9 cellular contexts compared by ENCODE assay signal in the genomic region with DNA sequence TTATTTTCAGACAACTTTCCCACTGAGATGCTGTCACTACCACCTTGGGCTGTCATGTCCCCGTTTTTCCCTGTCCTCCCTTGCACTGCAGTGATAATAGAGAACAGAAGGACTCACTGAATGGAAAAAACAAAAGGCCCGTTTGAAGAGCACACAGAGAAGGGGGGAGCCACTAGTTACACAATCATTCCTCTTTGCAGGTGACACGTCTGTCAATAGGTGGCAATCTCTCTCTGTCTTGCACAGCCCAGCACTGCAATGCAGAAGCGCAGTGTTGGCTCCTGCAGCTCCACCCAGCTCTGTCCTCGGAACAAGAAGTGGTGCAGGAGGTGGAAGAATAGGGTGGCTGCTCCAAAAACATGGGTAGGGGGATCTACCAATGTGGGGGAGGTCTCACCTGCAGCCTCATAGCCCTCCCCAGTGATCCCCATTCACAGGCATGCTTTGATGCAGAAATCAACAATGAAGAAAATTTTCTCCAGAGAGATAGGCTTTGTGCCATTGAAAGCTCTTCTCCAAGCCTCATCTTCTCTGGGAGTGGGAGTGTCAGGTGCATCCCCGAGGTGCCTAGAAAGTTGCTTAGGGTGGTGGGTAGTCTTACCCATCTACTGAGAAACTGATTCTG. TPM values are rescaled to one million over a fixed set of nuclear protein-coding genes. Genes with fewer than 3 reads are reported as not detected.
DNase-seq lines count a peak whose midpoint lies in the region; ATAC-seq, FAIRE-seq and TF ChIP-seq lines count a peak whose summit lies in the region.
"Had no signal": no experiment of that assay in that cellular context is flagged by ENCODE, and none has a peak within 500 bp of the region (broad histone marks: within the 10 kb centered on the region; RNA-seq: fewer than 3 reads in every experiment).

No MANE protein-coding gene starts in this region.

- H3F3A ChIP-seq in MM.1S (ENCODE audit: insufficient read depth, low read length), result no peaks in the 10 kb centered on the region

- H3K18ac ChIP-seq in H1 (ENCODE audit: extremely low read depth, low read length), result no peak overlapping the region

- H2BK15ac ChIP-seq in H1 (ENCODE audit: low read length), result no peak overlapping the region

- no peaks in the 10 kb centered on the region for H3K36me3 ChIP-seq in MM.1S (replicated peaks; ENCODE audit: insufficient read depth, low read length)
- peaks cover 12% of the 10 kb centered on the region for H3K36me3 ChIP-seq in RWPE2 (ENCODE audit: low read depth)
- peaks cover 4 to 15% (median 10%) of the 10 kb centered on the region in 4 experiments; a peak in 7 of 8 replicates for H3K36me3 ChIP-seq in H1 (ENCODE audit: control insufficient read depth in 2 of 4, insufficient read depth in 4 of 4, low read length in 3 of 4)

- H3K56ac ChIP-seq in H1 (replicated peaks; ENCODE audit: insufficient read length, low read depth, low read length), result no peak overlapping the region

- H2BK12ac ChIP-seq in H1 (ENCODE audit: low read depth, low read length), result no peak overlapping the region

- no peak overlapping the region for H2BK120ac ChIP-seq in H1 (replicated peaks; ENCODE audit: low read depth, low read length)

- no peak overlapping the region for H2AK5ac ChIP-seq in H1 (ENCODE audit: low read depth, low read length)

- H3K79me2 ChIP-seq in MM.1S (ENCODE audit: low read length) (no peaks in the 10 kb centered on the region), H1 (ENCODE audit: control insufficient read depth in 1 of 2, insufficient read depth in 2 of 2, low read length in 2 of 2) (peaks cover 0 to 17% of the 10 kb centered on the region in 2 experiments; a peak in 2 of 4 replicates)

- no peak overlapping the region for H3K23ac ChIP-seq in H1 (ENCODE audit: insufficient read length)

- H3K9ac ChIP-seq in MM.1S (ENCODE audit: low read length) (no peak overlapping the region), H1 (replicated peaks in 1 of 4; ENCODE audit: extremely low read depth in 1 of 4, low read depth in 3 of 4, low read length in 3 of 4) (no peak overlapping the region)

- H3K23me2 ChIP-seq in H1 (ENCODE audit: low read depth, low read length), result no peaks in the 10 kb centered on the region

- H3K4me2 ChIP-seq in MM.1S (ENCODE audit: low read depth, low read length) (peak overlapping the region; percentile 46; the same call in 1 of the 2 replicates), H1 (ENCODE audit: insufficient read depth in 1 of 2, low read depth in 2 of 2, low read length in 2 of 2) (no peak overlapping the region)

- H4K5ac ChIP-seq in H1 (ENCODE audit: insufficient read length, low read depth, low read length), result no peak overlapping the region

- POLR2A ChIA-PET in HEK293T (lab: Yijun Ruan, JAX), result interaction anchor here (2.1 to 3.5 kb wide), 3 partner anchors 30 to 140 kb away, joined by 7 to 23 read pairs (median 10); a partner anchor contains a TSS
- POLR2A ChIA-PET in H1 (lab: Charles Lee; ENCODE audit: partially characterized antibody), result interaction anchor here (0.7 to 21.2 kb wide), 6 partner anchors 11 to 177 kb away, joined by 3 to 299 read pairs (median 4); a partner anchor contains a TSS

- H4K20me1 ChIP-seq in MM.1S (ENCODE audit: insufficient read depth, low read length), result no peaks in the 10 kb centered on the region
- H4K20me1 ChIP-seq in H1 (replicated peaks in 1 of 2; ENCODE audit: control insufficient read depth in 1 of 2, insufficient read depth in 2 of 2, low read length in 2 of 2), result peaks cover 2 to 8% of the 10 kb centered on the region in 2 experiments

- peak; percentile 69 for ATAC-seq in RWPE2 (ENCODE audit: low read depth)

- TF ChIP-seq EP300 in H1 (IDR thresholded peaks at IDR 0.05; ENCODE audit: borderline replicate concordance in 1 of 2, low read depth in 2 of 2, low read length in 2 of 2), result no peak

- H3K14ac ChIP-seq in H1 (ENCODE audit: insufficient read length), result no peak overlapping the region

- no peak overlapping the region for H2BK5ac ChIP-seq in H1 (ENCODE audit: low read depth, low read length)

- TF ChIP-seq RAD21 in H1 (IDR thresholded peaks at IDR 0.05 in 1 of 2, conservative IDR thresholded peaks at IDR 0.05 in 1 of 2; ENCODE audit: low read depth in 2 of 2, low read length in 2 of 2), result peak; percentile 86 to 87

- no peak overlapping the region for H4K91ac ChIP-seq in H1 (replicated peaks; ENCODE audit: insufficient read length, low read length)

- H3K79me1 ChIP-seq in H1 (ENCODE audit: low read depth, low read length), result 0 out of 2 replicates have a peak, but pooled peaks cover 3% of the 10 kb centered on the region

- H3K9me3 ChIP-seq in MM.1S (replicated peaks; ENCODE audit: insufficient read depth, low read length), result no peaks in the 10 kb centered on the region
- H3K9me3 ChIP-seq in RWPE2 (ENCODE audit: severe bottlenecking), result no peaks in the 10 kb centered on the region
- H3K9me3 ChIP-seq in H1 (ENCODE audit: insufficient read depth in 2 of 2, low read depth in 1 of 2, low read length in 1 of 2), result no peaks in the 10 kb centered on the region

- no peaks in the 10 kb centered on the region for H3K9me2 ChIP-seq in MM.1S (replicated peaks; ENCODE audit: insufficient read depth, low read length)

- peak; percentile 84 for TF ChIP-seq CTCF in MM.1S (IDR thresholded peaks at IDR 0.05; ENCODE audit: low read length)
- TF ChIP-seq CTCF in RWPE2 (IDR thresholded peaks at IDR 0.05; ENCODE audit: poor library complexity, severe bottlenecking), result peak; percentile 77
- TF ChIP-seq CTCF in H1 (IDR thresholded peaks at IDR 0.05; ENCODE audit: control extremely low read depth in 1 of 3, insufficient read depth in 1 of 3, low read depth in 1 of 3, low read length in 3 of 3), result peak; percentile 44 to 74 (median 72)

- TF ChIP-seq POLR2A in H1 (IDR thresholded peaks at IDR 0.05; ENCODE audit: control extremely low read depth in 1 of 2, low read depth in 2 of 2, low read length in 2 of 2), result 0 out of 3 replicates have a peak, but pooled peaks of 1 of the 2 experiments have one; percentile 12

- 45% methylated on average over 6 of the region's 6 CpGs; no CpG with 5 or more reads in 1 of the 2 experiments for WGBS in H1 (ENCODE audit: extremely low coverage in 1 of 2, insufficient coverage in 1 of 2, insufficient read length in 1 of 2, insufficient replicate concordance in 2 of 2, low coverage in 1 of 2, low lambda C conversion rate in 2 of 2, missing lambda C conversion rate in 1 of 2), 2 experiments

- FAIRE-seq in H1 (lab: Jason Lieb, UNC), result peak; percentile 60
- FAIRE-seq: endometrium had no signal

- H3K4me3 ChIP-seq in MM.1S (ENCODE audit: low read length) (no peak overlapping the region), RWPE2 (ENCODE audit: severe bottlenecking) (no peak overlapping the region), H1 (ENCODE audit: extremely low read depth in 1 of 4, insufficient read depth in 2 of 4, low read depth in 3 of 4, low read length in 4 of 4) (no peak overlapping the region)

- H3K27ac ChIP-seq in MM.1S (ENCODE audit: low read length) (no peak overlapping the region), RWPE2 (ENCODE audit: poor library complexity, severe bottlenecking) (no peak overlapping the region), H1 (ENCODE audit: low read depth, low read length) (no peak overlapping the region)

- H3K4me1 ChIP-seq in MM.1S (ENCODE audit: low read length) (peaks cover 16% of the 10 kb centered on the region), RWPE2 (ENCODE audit: insufficient read depth, poor library complexity, severe bottlenecking) (peaks cover 7% of the 10 kb centered on the region), H1 (replicated peaks in 1 of 4; ENCODE audit: control insufficient read depth in 3 of 4, insufficient read depth in 4 of 4, low read length in 3 of 4) (peaks cover 0 to 13% (median 9%) of the 10 kb centered on the region in 4 experiments; a peak in 6 of 7 replicates)

- no peak overlapping the region for H2BK20ac ChIP-seq in H1 (ENCODE audit: low read length)

- H4K8ac ChIP-seq in H1 (ENCODE audit: extremely low read depth, insufficient read depth, low read length), result no peak overlapping the region

- DNase-seq in activated CD4-positive, alpha-beta T cell treated with anti-CD3 and anti-CD28 coated beads for 48 hours, result peak; percentile 20
- DNase-seq in activated CD4-positive, alpha-beta T cell treated with anti-CD3 and anti-CD28 coated beads for 1 hour, result no peak
- DNase-seq in HEK293T (ENCODE audit: extremely low spot score) (peak; percentile 53), MM.1S (peak; percentile 72), RWPE2 (ENCODE audit: low spot score) (no peak), H1 (ENCODE audit: low read depth in 1 of 2, low spot score in 2 of 2) (no peak), midbrain (lab: John Stamatoyannopoulos, UW) (peak; percentile 63), CD1c-positive myeloid dendritic cell (ENCODE audit: extremely low spot score) (no peak)

- H3K27me3 ChIP-seq in MM.1S (replicated peaks; ENCODE audit: insufficient read depth, low read length), result no peaks in the 10 kb centered on the region
- no peaks in the 10 kb centered on the region for H3K27me3 ChIP-seq in RWPE2 (ENCODE audit: insufficient read depth, poor library complexity, severe bottlenecking)
- no peaks in the 10 kb centered on the region for H3K27me3 ChIP-seq in H1 (replicated peaks in 1 of 4; ENCODE audit: control insufficient read depth in 3 of 4, extremely low read depth in 1 of 4, insufficient read depth in 3 of 4, low read length in 3 of 4)

- CTCF ChIA-PET in HEK293T (lab: Yijun Ruan, JAX) (interaction anchor here (0.6 to 4.3 kb wide), 7 partner anchors 110 to 323 kb away, joined by 3 to 58 read pairs (median 17); a partner anchor contains a TSS), H1 (lab: Charles Lee; ENCODE audit: partially characterized antibody) (interaction anchor here (0.6 to 23.6 kb wide), 29 partner anchors 8 to 526 kb away, joined by 3 to 294 read pairs (median 8); a partner anchor contains a TSS)

- H2AFZ ChIP-seq in MM.1S (ENCODE audit: low read length), result peak overlapping the region; percentile 56; the same call in 1 of the 2 replicates
- H2AFZ ChIP-seq in H1 (ENCODE audit: low read length), result no peak overlapping the region

- H3K4ac ChIP-seq in H1 (replicated peaks; ENCODE audit: insufficient read length, low read depth, low read length), result no peak overlapping the region

TF ChIP-seq in HEK293T, 16 proteins besides CTCF, POLR2A, EP300 and RAD21 (continues in another document):
- TF ChIP-seq ELF4 (IDR thresholded peaks at IDR 0.05) (no peak), FOXK2 (IDR thresholded peaks at IDR 0.05) (no peak)

RNA-seq across cellular contexts. Expression of a gene that starts 31.8 kb away (rescaled TPM):
- total RNA-seq in H1 (2021; fragmentation: NEBNext Ultra II Directional; extraction: Animal tissue kit (Norgen Biotek cat#: 25700)), result 502 and 516 TPM in 2 replicates
- polyA plus RNA-seq in H1 (2011; rRNA removed), result 158 and 168 TPM in 2 replicates
- polyA plus RNA-seq in H1 (2011; cell fraction: cytosol; rRNA removed), result 238 TPM
- 366 TPM for polyA plus RNA-seq in H1 (2011; cell fraction: nucleus; rRNA removed)
- 322 to 479 TPM (median 419 TPM) in 4 replicates for polyA plus RNA-seq in H1 (2012, experiment 1 of 2)
- 22.7 TPM for polyA plus RNA-seq in H1 (2012, experiment 2 of 2)
- 296 TPM for polyA plus RNA-seq in H1 (2013, experiment 1 of 2)
- polyA plus RNA-seq in H1 (2013, experiment 2 of 2), result 334 TPM
- polyA minus RNA-seq in H1 (2011; rRNA and poly(A)+ RNA removed), result 543 and 781 TPM in 2 replicates
- 248 TPM for polyA minus RNA-seq in H1 (2011; cell fraction: cytosol; rRNA and poly(A)+ RNA removed)
- 164 TPM for polyA minus RNA-seq in H1 (2011; cell fraction: nucleus; rRNA and poly(A)+ RNA removed)

Comparison
In these comparisons a context has a peak if more than half of its experiments do, and no peak if none do; other contexts are left out.
1. DNase-seq: peak in activated CD4-positive, alpha-beta T cell treated with anti-CD3 and anti-CD28 coated beads for 48 hours (single experiment), HEK293T (single experiment), MM.1S (single experiment) and midbrain (single experiment); none in activated CD4-positive, alpha-beta T cell treated with anti-CD3 and anti-CD28 coated beads for 1 hour (single experiment), RWPE2 (single experiment), H1 (0 of 2) and CD1c-positive myeloid dendritic cell (single experiment).
2. Peak in every context shown above with its lines, with median percentiles within 50 percentile points of each other: CTCF ChIP-seq.